In genomic region chr2:187552959-187553681, GRCh38 we compare ENCODE assay signal across 8 cellular contexts. TPM values are rescaled to one million over a fixed set of nuclear protein-coding genes. Genes with fewer than 3 reads are reported as not detected.
DNase-seq lines count a peak whose midpoint lies in the region; ATAC-seq and TF ChIP-seq lines count a peak whose summit lies in the region.

No MANE protein-coding gene starts in this region.

- no peak overlapping the region for H2AFZ ChIP-seq in MM.1S (ENCODE audit: low read length)

- H3K36me3 Mint-ChIP-seq in endothelial cell (ENCODE audit: low read depth, unreplicated experiment) (peaks cover 46% of the 10 kb centered on the region), osteocyte (ENCODE audit: unreplicated experiment) (peaks cover 17% of the 10 kb centered on the region)

- no peaks in the 10 kb centered on the region for H3K36me3 ChIP-seq in MM.1S (replicated peaks; ENCODE audit: insufficient read depth, low read length)

- no peaks in the 10 kb centered on the region for H3K27me3 ChIP-seq in MM.1S (replicated peaks; ENCODE audit: insufficient read depth, low read length)

- H3K4me1 Mint-ChIP-seq in endothelial cell (ENCODE audit: unreplicated experiment) (peaks cover 39% of the 10 kb centered on the region), osteocyte (ENCODE audit: unreplicated experiment) (peaks cover 48% of the 10 kb centered on the region)

- H3F3A ChIP-seq in MM.1S (ENCODE audit: insufficient read depth, low read length): no peaks in the 10 kb centered on the region

- H3K9me3 ChIP-seq in MM.1S (replicated peaks; ENCODE audit: insufficient read depth, low read length): no peaks in the 10 kb centered on the region

- no peaks in the 10 kb centered on the region for H3K79me2 ChIP-seq in MM.1S (ENCODE audit: low read length)

- H3K4me1 ChIP-seq in MM.1S (ENCODE audit: low read length): no peaks in the 10 kb centered on the region

- H3K27me3 Mint-ChIP-seq in endothelial cell (ENCODE audit: unreplicated experiment) (peaks cover 13% of the 10 kb centered on the region), osteocyte (ENCODE audit: unreplicated experiment) (no peaks in the 10 kb centered on the region)

- no peaks in the 10 kb centered on the region for H3K9me3 Mint-ChIP-seq in endothelial cell (ENCODE audit: unreplicated experiment)
- H3K9me3 Mint-ChIP-seq in osteocyte (ENCODE audit: unreplicated experiment): no peaks in the 10 kb centered on the region

- no peak overlapping the region for H3K4me2 ChIP-seq in MM.1S (ENCODE audit: low read depth, low read length)

- peak overlapping the region; percentile 100 for H3K4me3 Mint-ChIP-seq in endothelial cell (ENCODE audit: unreplicated experiment)
- peak overlapping the region; percentile 93 for H3K4me3 Mint-ChIP-seq in osteocyte (ENCODE audit: unreplicated experiment)

- peak; percentile 82 for DNase-seq in DMS53 treated with DMSO at 0.1 percent for 48 hours (lab: John Stamatoyannopoulos, UW; ENCODE audit: unreplicated experiment)
- peak; percentile 29 for DNase-seq in KBM-7
- DNase-seq in endothelial cell (ENCODE audit: low spot score): no peak
- no peak for DNase-seq in osteocyte (ENCODE audit: extremely low spot score, unreplicated experiment)
- DNase-seq in GM03348 (ENCODE audit: low spot score): no peak
- DNase-seq in retina: no peak
- DNase-seq in MM.1S: no peak

- H3K9ac ChIP-seq in MM.1S (ENCODE audit: low read length): no peak overlapping the region

- H3K27ac ChIP-seq in MM.1S (ENCODE audit: low read length): no peak overlapping the region

- in situ Hi-C loops in KBM-7 (cut with MboI; ENCODE audit: low pct_unique_long_range_greater_than_20kb, low sequenced_read_pairs): no loop called here

- TF ChIP-seq CTCF in endothelial cell (IDR thresholded peaks at IDR 0.05; ENCODE audit: unreplicated experiment): no peak
- TF ChIP-seq CTCF in osteocyte (IDR thresholded peaks at IDR 0.05): no peak
- no peak for TF ChIP-seq CTCF in MM.1S (IDR thresholded peaks at IDR 0.05; ENCODE audit: low read length)

- H3K27ac Mint-ChIP-seq in endothelial cell (ENCODE audit: unreplicated experiment): peak overlapping the region; percentile 99
- peak overlapping the region; percentile 98 for H3K27ac Mint-ChIP-seq in osteocyte (ENCODE audit: unreplicated experiment)

- no peak for ATAC-seq in HG03175 (IDR thresholded peaks at IDR 0.05; ENCODE audit: unreplicated experiment)

- no peaks in the 10 kb centered on the region for H3K9me2 ChIP-seq in MM.1S (replicated peaks; ENCODE audit: insufficient read depth, low read length)

- H4K20me1 ChIP-seq in MM.1S (ENCODE audit: insufficient read depth, low read length): no peaks in the 10 kb centered on the region

- H3K4me3 ChIP-seq in MM.1S (ENCODE audit: low read length): no peak overlapping the region

RNA-seq across cellular contexts. Expression of gene TFPI, which starts 1.1 kb away (rescaled TPM):
- 735 TPM for total RNA-seq in endothelial cell (ENCODE audit: unreplicated experiment)
- 325 and 334 TPM in 2 replicates for total RNA-seq in osteocyte

Comparison
In these comparisons a context has a peak if more than half of its experiments do, and no peak if none do; other contexts are left out.
1. DNase-seq: peak in DMS53 treated with DMSO at 0.1 percent for 48 hours (single experiment) and KBM-7 (single experiment); none in endothelial cell (single experiment), osteocyte (single experiment), GM03348 (single experiment), retina (single experiment) and MM.1S (single experiment).